In the genomic region with DNA sequence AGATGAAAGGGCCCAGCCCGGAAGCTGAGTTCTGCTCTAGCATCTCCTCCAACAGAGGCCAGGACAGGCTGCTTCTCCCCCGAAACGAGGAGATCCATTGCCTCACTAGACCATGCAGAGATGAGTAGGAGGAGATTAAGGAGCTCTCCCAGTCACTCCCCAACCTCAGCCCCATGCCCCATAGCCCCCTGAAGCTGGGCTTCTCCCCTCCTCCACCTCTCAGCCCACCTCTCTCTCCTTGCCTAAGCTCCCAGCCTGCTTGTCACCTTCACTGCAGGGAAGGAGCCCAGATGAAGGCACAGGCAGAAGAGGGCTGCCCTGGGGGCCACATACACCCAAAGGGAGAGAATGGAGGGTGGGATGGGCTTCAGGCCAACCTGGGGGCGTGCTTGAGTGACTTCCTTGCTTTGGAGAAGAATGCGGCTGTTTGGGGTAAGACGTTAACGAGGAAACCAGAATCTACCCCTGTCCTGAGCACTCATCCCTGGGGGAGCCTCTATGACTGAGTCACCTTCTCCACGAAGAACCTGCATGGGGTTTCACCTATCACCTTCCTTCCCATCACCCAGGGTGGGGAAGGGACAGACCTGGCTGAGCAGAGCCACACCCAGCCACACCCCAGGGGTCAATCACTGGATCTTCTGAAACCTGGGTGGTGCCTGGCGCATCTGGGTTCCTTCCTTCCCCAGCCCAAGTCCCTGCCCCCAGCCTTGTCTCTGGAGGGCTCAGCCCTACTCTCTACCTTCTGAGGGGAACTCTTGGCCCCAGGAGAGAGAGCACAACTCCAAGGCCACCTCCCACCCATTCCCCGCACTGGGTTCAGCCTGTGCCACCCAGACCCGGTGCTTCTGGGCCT, we compare ENCODE assay signal across 1 cellular context.
A peak's percentile ranks its signal among the peaks of the same experiment; 100 is the strongest.
TF ChIP-seq lines count a peak whose summit lies in the region.

No MANE protein-coding gene starts in this region.

TF ChIP-seq in K562, 482 proteins besides CTCF, POLR2A, EP300 and RAD21:
- TF ChIP-seq MAFK (IDR thresholded peaks at IDR 0.05; ENCODE audit: low read length) (peak; percentile 11; the same call in 1 of the 2 replicates), ZNF280A (IDR thresholded peaks at IDR 0.05; ENCODE audit: low read depth, partially characterized antibody) (no peak), SMAD1 (IDR thresholded peaks at IDR 0.05; ENCODE audit: low read depth, low read length, partially characterized antibody) (no peak), STAT6 (CRISPR knock-in tag; IDR thresholded peaks at IDR 0.05) (peak; percentile 95; the same call in 1 of the 2 replicates), ATF1 (CRISPR knock-in tag; IDR thresholded peaks at IDR 0.05) (peak; percentile 22; the same call in 1 of the 2 replicates), ATF1 (tag; IDR thresholded peaks at IDR 0.05) (no peak), PRMT5 (CRISPR knock-in tag; IDR thresholded peaks at IDR 0.05) (peak; percentile 88), HMGXB4 (CRISPR knock-in tag; IDR thresholded peaks at IDR 0.05) (peak; percentile 56; the same call in 1 of the 2 replicates)
- TF ChIP-seq, protein P1, sequence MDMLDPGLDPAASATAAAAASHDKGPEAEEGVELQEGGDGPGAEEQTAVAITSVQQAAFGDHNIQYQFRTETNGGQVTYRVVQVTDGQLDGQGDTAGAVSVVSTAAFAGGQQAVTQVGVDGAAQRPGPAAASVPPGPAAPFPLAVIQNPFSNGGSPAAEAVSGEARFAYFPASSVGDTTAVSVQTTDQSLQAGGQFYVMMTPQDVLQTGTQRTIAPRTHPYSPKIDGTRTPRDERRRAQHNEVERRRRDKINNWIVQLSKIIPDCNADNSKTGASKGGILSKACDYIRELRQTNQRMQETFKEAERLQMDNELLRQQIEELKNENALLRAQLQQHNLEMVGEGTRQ (CRISPR knock-in tag; IDR thresholded peaks at IDR 0.05): 0 out of 2 replicates have a peak, but pooled peaks have one; percentile 6
- TF ChIP-seq, protein P2, sequence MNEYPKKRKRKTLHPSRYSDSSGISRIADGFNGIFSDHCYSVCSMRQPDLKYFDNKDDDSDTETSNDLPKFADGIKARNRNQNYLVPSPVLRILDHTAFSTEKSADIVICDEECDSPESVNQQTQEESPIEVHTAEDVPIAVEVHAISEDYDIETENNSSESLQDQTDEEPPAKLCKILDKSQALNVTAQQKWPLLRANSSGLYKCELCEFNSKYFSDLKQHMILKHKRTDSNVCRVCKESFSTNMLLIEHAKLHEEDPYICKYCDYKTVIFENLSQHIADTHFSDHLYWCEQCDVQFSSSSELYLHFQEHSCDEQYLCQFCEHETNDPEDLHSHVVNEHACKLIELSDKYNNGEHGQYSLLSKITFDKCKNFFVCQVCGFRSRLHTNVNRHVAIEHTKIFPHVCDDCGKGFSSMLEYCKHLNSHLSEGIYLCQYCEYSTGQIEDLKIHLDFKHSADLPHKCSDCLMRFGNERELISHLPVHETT (CRISPR knock-in tag; conservative IDR thresholded peaks at IDR 0.05 in 1 of 2, IDR thresholded peaks at IDR 0.05 in 1 of 2): peak in 1 of 2 experiments; percentile 3; a peak in 1 of 4 replicates
- TF ChIP-seq, protein P3, sequence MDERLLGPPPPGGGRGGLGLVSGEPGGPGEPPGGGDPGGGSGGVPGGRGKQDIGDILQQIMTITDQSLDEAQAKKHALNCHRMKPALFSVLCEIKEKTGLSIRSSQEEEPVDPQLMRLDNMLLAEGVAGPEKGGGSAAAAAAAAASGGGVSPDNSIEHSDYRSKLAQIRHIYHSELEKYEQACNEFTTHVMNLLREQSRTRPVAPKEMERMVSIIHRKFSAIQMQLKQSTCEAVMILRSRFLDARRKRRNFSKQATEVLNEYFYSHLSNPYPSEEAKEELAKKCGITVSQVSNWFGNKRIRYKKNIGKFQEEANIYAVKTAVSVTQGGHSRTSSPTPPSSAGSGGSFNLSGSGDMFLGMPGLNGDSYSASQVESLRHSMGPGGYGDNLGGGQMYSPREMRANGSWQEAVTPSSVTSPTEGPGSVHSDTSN (CRISPR knock-in tag; IDR thresholded peaks at IDR 0.05; ENCODE audit: low read depth): peak; percentile 22; the same call in 1 of the 2 replicates
- TF ChIP-seq, protein P3 (tag; conservative IDR thresholded peaks at IDR 0.05; ENCODE audit: low read depth): no peak
